Comparison of ENCODE assay signal across 8 cellular contexts in the genomic region with DNA sequence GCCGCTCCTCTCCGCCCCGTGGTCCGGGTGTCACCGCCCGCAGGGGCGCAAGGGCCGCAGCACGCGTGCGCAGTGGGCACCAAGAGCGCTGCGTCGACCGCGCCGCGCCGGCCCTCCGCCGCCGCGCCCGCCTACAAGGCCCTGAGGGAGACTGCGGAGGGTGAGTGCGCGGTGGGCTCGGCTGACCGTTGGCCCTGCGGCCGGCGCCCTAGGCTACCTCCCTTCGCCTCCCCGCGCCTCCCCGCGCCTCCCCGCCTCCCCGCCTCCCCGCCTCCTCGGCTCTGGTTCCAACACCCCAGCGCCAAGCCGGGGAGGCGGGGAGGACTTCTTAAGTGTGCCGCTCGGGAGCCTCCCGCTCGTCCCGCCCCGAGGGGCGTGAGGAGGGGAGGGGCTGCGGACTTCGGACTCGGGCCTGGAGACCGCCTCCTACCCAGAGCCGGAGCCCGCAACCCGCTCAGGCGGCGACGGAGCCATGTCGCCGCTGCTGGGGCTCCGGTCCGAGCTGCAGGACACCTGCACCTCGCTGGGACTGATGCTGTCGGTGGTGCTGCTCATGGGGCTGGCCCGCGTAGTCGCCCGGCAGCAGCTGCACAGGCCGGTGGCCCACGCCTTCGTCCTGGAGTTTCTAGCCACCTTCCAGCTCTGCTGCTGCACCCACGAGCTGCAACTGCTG. TPM values are rescaled to one million over a fixed set of nuclear protein-coding genes. Genes with fewer than 3 reads are reported as not detected.
DNase-seq lines count a peak whose midpoint lies in the region; ATAC-seq and TF ChIP-seq lines count a peak whose summit lies in the region.

A gene with protein sequence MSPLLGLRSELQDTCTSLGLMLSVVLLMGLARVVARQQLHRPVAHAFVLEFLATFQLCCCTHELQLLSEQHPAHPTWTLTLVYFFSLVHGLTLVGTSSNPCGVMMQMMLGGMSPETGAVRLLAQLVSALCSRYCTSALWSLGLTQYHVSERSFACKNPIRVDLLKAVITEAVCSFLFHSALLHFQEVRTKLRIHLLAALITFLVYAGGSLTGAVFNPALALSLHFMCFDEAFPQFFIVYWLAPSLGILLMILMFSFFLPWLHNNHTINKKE (plus strand): TSS at position 433 of the 673 bp plus-strand sequence. CDS start 40 bp downstream, at position 473.

- WGBS in aorta, 2 donors, result 0 to 2% methylated on average over 41 to 75 of the region's 75 CpGs

- H3K36me3 ChIP-seq in ascending aorta (no peaks in the 10 kb centered on the region), aorta (ENCODE audit: control insufficient read depth in 1 of 2, insufficient read depth in 2 of 2, low read length in 1 of 2) (no peaks in the 10 kb centered on the region)

- H3K9me3 Mint-ChIP-seq in T-cell, result no peaks in the 10 kb centered on the region

- intact Hi-C loops in ascending aorta (cut with DNase I), result no loop called here
- intact Hi-C loops in aorta (cut with DNase I), result no loop called here

- H3K27ac Mint-ChIP-seq in T-cell, result peak within 1 kb of the TSS in 1 of 2 donors; percentile 36

- H3K27me3 ChIP-seq in ascending aorta (no peaks in the 10 kb centered on the region), aorta (ENCODE audit: control insufficient read depth in 1 of 2, insufficient read depth in 2 of 2, low read length in 1 of 2) (no peaks in the 10 kb centered on the region)

- peaks cover 12 to 15% of the 10 kb centered on the region in 2 donors for H3K27me3 Mint-ChIP-seq in T-cell

- peak; percentile 93 for DNase-seq in NCI-H1092 treated with DMSO at 0.1 percent for 48 hours (lab: John Stamatoyannopoulos, UW)
- DNase-seq in T-cell, result peak in 25 of 34 experiments; percentile 1 to 53 (median 16)
- DNase-seq in ascending aorta (ENCODE audit: low spot score in 2 of 2), result peak; percentile 36 to 87
- peak; percentile 88 for DNase-seq in hepatic stellate cell (ENCODE audit: low spot score)
- peak; percentile 51 for DNase-seq in pulmonary artery endothelial cell (ENCODE audit: low read depth, low spot score)
- DNase-seq in aorta, result peak; percentile 90 to 94

- CTCF ChIA-PET in T-cell (lab: Charles Lee), result no interaction called here

- H3K36me3 Mint-ChIP-seq in T-cell, result no peaks in the 10 kb centered on the region

- H3K4me1 Mint-ChIP-seq in T-cell, result peaks cover 14 to 18% (median 17%) of the 10 kb centered on the region in 3 donors

- peak within 1 kb of the TSS; percentile 76 for H3K4me3 ChIP-seq in GM12875 (ENCODE audit: low read depth, low read length)
- H3K4me3 ChIP-seq in ascending aorta, result peak within 1 kb of the TSS; percentile 84 to 85
- H3K4me3 ChIP-seq in aorta (ENCODE audit: low read length in 2 of 2), result peak within 1 kb of the TSS; percentile 60 to 63

- H3K9me3 ChIP-seq in ascending aorta, result no peaks in the 10 kb centered on the region
- no peaks in the 10 kb centered on the region for H3K9me3 ChIP-seq in aorta (ENCODE audit: control insufficient read depth, low read length)

- peaks cover 0 to 5% of the 10 kb centered on the region in 2 donors for H3K4me1 ChIP-seq in ascending aorta
- no peaks in the 10 kb centered on the region for H3K4me1 ChIP-seq in aorta (ENCODE audit: control insufficient read depth in 1 of 2, insufficient read depth in 2 of 2, low read length in 2 of 2)

- POLR2A ChIA-PET in T-cell (lab: Charles Lee), result no interaction called here

- H3K27ac ChIP-seq in ascending aorta (peak within 1 kb of the TSS; percentile 64 to 83), aorta (ENCODE audit: low read depth in 1 of 2, low read length in 2 of 2) (peak within 1 kb of the TSS; percentile 10 to 59)

- peak within 1 kb of the TSS; percentile 82 to 95 (median 92) for H3K4me3 Mint-ChIP-seq in T-cell

- ATAC-seq in HG02642 (IDR thresholded peaks at IDR 0.05; ENCODE audit: poor library complexity, unreplicated experiment) (peak; percentile 90), T-cell (replicated peaks in 1 of 4) (peak; percentile 73 to 77 (median 75)), aorta (ENCODE audit: low FRiP score) (peak; percentile 95)

- TF ChIP-seq CTCF in GM12875 (IDR thresholded peaks at IDR 0.05; ENCODE audit: borderline replicate concordance, insufficient read depth, low read depth, low read length), result no peak
- TF ChIP-seq CTCF in ascending aorta (IDR thresholded peaks at IDR 0.05), result no peak

RNA-seq across cellular contexts. Expression of the gene that starts here (rescaled TPM):
- total RNA-seq in T-cell (under 1 TPM in 4 of 5 donors, not detected in 1; 0.19 to 0.49 (median 0.28) TPM), ascending aorta (0.64 TPM), pulmonary artery endothelial cell (0.40 and 0.63 TPM in 2 replicates), aorta (not detected)
- polyA plus RNA-seq in aorta, result 1 to 10 TPM in 1 of 2 donors, under 1 TPM in 1; 0.49 to 1.4 TPM

Comparison
In these comparisons a context has a peak if more than half of its experiments do, and no peak if none do; other contexts are left out.
1. Peak in every context shown above with its lines: DNase-seq, ATAC-seq, H3K4me3 ChIP-seq and H3K27ac ChIP-seq.
2. Peak in DNase-seq and ATAC-seq in T-cell; RNA of the gene not detected or under 1 TPM.
3. Peak in DNase-seq, H3K4me3 ChIP-seq and H3K27ac ChIP-seq in ascending aorta; RNA of the gene not detected or under 1 TPM.
4. Peak in DNase-seq in pulmonary artery endothelial cell; RNA of the gene not detected or under 1 TPM.
5. DNase-seq: peak in every context shown above with its lines; median percentile 93 in NCI-H1092 treated with DMSO at 0.1 percent for 48 hours; 92 in aorta; 88 in hepatic stellate cell; 62 in ascending aorta; 51 in pulmonary artery endothelial cell; 16 in T-cell.